ENCODE assay signal across 3 cellular contexts in genomic region chr2:96950391-96951124, GRCh38.
A peak's percentile ranks its signal among the peaks of the same experiment; 100 is the strongest.
TF ChIP-seq lines count a peak whose summit lies in the region.

No MANE protein-coding gene starts in this region.

TF ChIP-seq in GM23338, 12 proteins besides CTCF, POLR2A, EP300 and RAD21 (continues in another document):
- no peak for TF ChIP-seq ZNF462 (CRISPR knock-in tag; IDR thresholded peaks at IDR 0.05)
- TF ChIP-seq EZH2phosphoT487 (IDR thresholded peaks at IDR 0.05; ENCODE audit: unreplicated experiment): no peak
- no peak for TF ChIP-seq JUNB (IDR thresholded peaks at IDR 0.05; ENCODE audit: unreplicated experiment)

TF ChIP-seq in K562, 482 proteins besides CTCF, POLR2A, EP300 and RAD21:
- TF ChIP-seq AFF4 (CRISPR knock-in tag; IDR thresholded peaks at IDR 0.05) (0 out of 2 replicates have a peak, but pooled peaks have one; percentile 31), MEIS2 (IDR thresholded peaks at IDR 0.05; ENCODE audit: partially characterized antibody) (peak; percentile 50), FOXO4 (CRISPR knock-in tag; IDR thresholded peaks at IDR 0.05) (no peak), RCOR1 (IDR thresholded peaks at IDR 0.05; ENCODE audit: borderline replicate concordance in 1 of 2, low read depth in 2 of 2, low read length in 2 of 2) (peak in 1 of 2 experiments; percentile 23; a peak in 1 of 4 replicates), ZKSCAN8 (CRISPR knock-in tag; IDR thresholded peaks at IDR 0.05) (no peak), E2F6 (IDR thresholded peaks at IDR 0.05; ENCODE audit: borderline replicate concordance in 1 of 2, extremely low read depth in 1 of 2, insufficient read depth in 1 of 2, insufficient read length in 1 of 2, low read depth in 1 of 2, low read length in 1 of 2, poor library complexity in 1 of 2, severe bottlenecking in 1 of 2) (no peak), NFIC (IDR thresholded peaks at IDR 0.05) (peak; percentile 44)
TF ChIP-seq in K562: peak in this region for 4.

TF ChIP-seq in HepG2, 621 proteins besides CTCF, POLR2A, EP300 and RAD21:
- TF ChIP-seq HNF1B (CRISPR knock-in tag; IDR thresholded peaks at IDR 0.05): no peak
- 0 out of 2 replicates have a peak, but pooled peaks have one; percentile 18 for TF ChIP-seq ESRRA (CRISPR knock-in tag; IDR thresholded peaks at IDR 0.05; ENCODE audit: low read depth)
- no peak for TF ChIP-seq TFE3 (CRISPR knock-in tag; IDR thresholded peaks at IDR 0.05)
- TF ChIP-seq ZNF607 (CRISPR knock-in tag; IDR thresholded peaks at IDR 0.05; ENCODE audit: borderline replicate concordance): 0 out of 2 replicates have a peak, but pooled peaks have one; percentile 2
- 0 out of 2 replicates have a peak, but pooled peaks have one; percentile 43 for TF ChIP-seq ZNF737 (CRISPR knock-in tag; IDR thresholded peaks at IDR 0.05; ENCODE audit: borderline replicate concordance)
- TF ChIP-seq REPIN1 (CRISPR knock-in tag; IDR thresholded peaks at IDR 0.05; ENCODE audit: borderline replicate concordance, low read depth): no peak
- no peak for TF ChIP-seq ZNF468 (CRISPR knock-in tag; IDR thresholded peaks at IDR 0.05)
- TF ChIP-seq ZNF280D (CRISPR knock-in tag; IDR thresholded peaks at IDR 0.05): 0 out of 2 replicates have a peak, but pooled peaks have one; percentile 54
- TF ChIP-seq ARID4A (CRISPR knock-in tag; IDR thresholded peaks at IDR 0.05; ENCODE audit: borderline replicate concordance): 0 out of 2 replicates have a peak, but pooled peaks have one; percentile 3
- TF ChIP-seq ZKSCAN1 (IDR thresholded peaks at IDR 0.05; ENCODE audit: low read length): no peak
- TF ChIP-seq POGK (CRISPR knock-in tag; conservative IDR thresholded peaks at IDR 0.05): 0 out of 2 replicates have a peak, but pooled peaks have one; percentile 12
- TF ChIP-seq RXRB (CRISPR knock-in tag; IDR thresholded peaks at IDR 0.05; ENCODE audit: borderline replicate concordance): no peak
- no peak for TF ChIP-seq ZNF335 (CRISPR knock-in tag; IDR thresholded peaks at IDR 0.05)
- no peak for TF ChIP-seq FOXA3 (CRISPR knock-in tag; IDR thresholded peaks at IDR 0.05)
- TF ChIP-seq ZFX (CRISPR knock-in tag; IDR thresholded peaks at IDR 0.05; ENCODE audit: low read depth): no peak
- TF ChIP-seq JUND (CRISPR knock-in tag; IDR thresholded peaks at IDR 0.05): no peak
TF ChIP-seq in HepG2: peak in this region for 6.
